Comparison of ENCODE assay signal across 18 cellular contexts in the genomic region with DNA sequence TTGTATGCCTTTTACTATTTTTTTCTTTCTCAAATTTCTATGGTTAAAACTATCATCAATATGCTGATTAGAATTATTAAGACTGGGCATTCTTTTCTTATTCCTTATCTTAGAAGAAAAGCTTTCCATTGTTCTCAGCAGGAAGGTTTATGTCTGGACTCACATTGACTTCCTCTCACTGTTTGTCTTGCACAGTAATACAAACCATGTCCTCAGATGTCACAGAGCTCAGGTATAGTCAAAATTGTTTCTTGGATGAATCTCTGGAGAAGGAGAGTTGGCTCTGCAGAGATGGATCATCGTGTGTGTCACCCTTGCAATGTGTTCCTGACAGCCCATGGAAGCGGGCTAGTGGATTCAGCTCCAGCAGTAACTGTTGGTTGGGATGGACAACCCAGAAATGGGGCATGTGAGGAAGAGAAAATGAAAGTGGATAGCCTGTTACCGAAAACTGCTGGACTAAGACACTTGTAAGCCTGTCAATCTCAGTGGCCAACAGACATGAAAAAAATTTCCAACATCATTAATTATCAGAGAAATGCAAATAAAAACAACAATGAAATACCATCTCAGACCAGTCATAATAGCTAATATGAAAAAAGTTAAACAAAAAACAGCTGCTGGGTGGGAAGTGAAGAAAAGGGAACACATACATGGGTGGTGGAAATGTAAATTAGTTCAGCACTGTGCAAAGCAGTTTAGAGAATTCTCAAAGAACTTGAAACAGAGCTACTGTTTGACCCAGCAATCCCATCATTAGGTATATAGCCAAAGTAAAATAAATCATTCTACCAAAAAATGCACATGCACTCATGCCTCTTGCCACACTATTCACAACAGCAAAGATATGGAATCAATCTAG.
A peak's percentile ranks its signal among the peaks of the same experiment; 100 is the strongest.
DNase-seq lines count a peak whose midpoint lies in the region; ATAC-seq, FAIRE-seq and TF ChIP-seq lines count a peak whose summit lies in the region.
"Had no signal": no experiment of that assay in that cellular context is flagged by ENCODE, and none has a peak within 500 bp of the region (broad histone marks: within the 10 kb centered on the region; RNA-seq: fewer than 3 reads in every experiment).

No MANE protein-coding gene starts in this region.

- peaks cover 11% of the 10 kb centered on the region for H3K4me1 Mint-ChIP-seq in activated naive CD4-positive, alpha-beta T cell treated with anti-CD3 and anti-CD28 coated beads, Interleukin-2, amount 10 ng/mL, durations not matched to agents 7 days and 5 days
- peaks cover 12 to 16% (median 14%) of the 10 kb centered on the region in 3 donors for H3K4me1 Mint-ChIP-seq in T-cell

- H3K4me3 Mint-ChIP-seq in activated naive CD4-positive, alpha-beta T cell treated with anti-CD3 and anti-CD28 coated beads, Interleukin-2, amount 10 ng/mL, durations not matched to agents 7 days and 5 days = peak overlapping the region; percentile 67
- H3K4me3 Mint-ChIP-seq in T-cell = peak overlapping the region; percentile 64 to 82 (median 75)

- H3K4me1 ChIP-seq in lower lobe of right lung (no peaks in the 10 kb centered on the region), right cardiac atrium (ENCODE audit: control insufficient read depth, insufficient read depth, low read length) (no peaks in the 10 kb centered on the region)

- no peak for TF ChIP-seq CTCF in lower lobe of right lung (IDR thresholded peaks at IDR 0.05)

- no peaks in the 10 kb centered on the region for H3K27me3 ChIP-seq in lower lobe of right lung (ENCODE audit: low read depth)
- no peaks in the 10 kb centered on the region for H3K27me3 ChIP-seq in right cardiac atrium (ENCODE audit: control insufficient read depth, insufficient read depth)

- ATAC-seq in T-cell (replicated peaks in 1 of 4) (peak in 2 of 4 experiments; percentile 33 to 42), lower lobe of right lung (no peak), right cardiac atrium (no peak)
- ATAC-seq: Panc1 had no signal

- WGBS in right cardiac atrium = 34% methylated on average over 3 of the region's 3 CpGs

- CTCF ChIA-PET in activated naive CD4-positive, alpha-beta T cell treated with anti-CD3 and anti-CD28 coated beads, Interleukin-2, amount 10 ng/mL, durations not matched to agents 7 days and 5 days (lab: Charles Lee) = interaction anchor here (1.1 to 1.9 kb wide), 8 partner anchors 9 to 216 kb away, joined by 3 to 8 read pairs (median 4); no protein-coding TSS in a partner anchor
- CTCF ChIA-PET in T-cell (lab: Charles Lee) = interaction anchor here in 1 of 2 donors (0.8 kb wide), 1 partner anchor 26 kb away, joined by 3 read pairs; no protein-coding TSS in a partner anchor

- DNase-seq in activated naive CD4-positive, alpha-beta T cell treated with anti-CD3 and anti-CD28 coated beads, Interleukin-2, amount 10 ng/mL, durations not matched to agents 7 days and 5 days = no peak
- DNase-seq in activated naive CD4-positive, alpha-beta T cell treated with anti-CD3 and anti-CD28 coated beads, Interleukin-2, amount 50 U/mL, for 16 hours = no peak
- DNase-seq in T-cell (no peak), lower lobe of right lung (no peak), cerebellar cortex (ENCODE audit: low spot score) (no peak), right cardiac atrium (no peak), NCI-H2171 (lab: John Stamatoyannopoulos, UW) (no peak), RCC 7860 (ENCODE audit: low spot score) (no peak)
- DNase-seq: activated CD4-positive, alpha-beta T cell treated with anti-CD3 and anti-CD28 coated beads for 4 hours; central memory CD4-positive, alpha-beta T cell; DND-41; mesenchymal stem cell; NCI-H146; NCI-H510A; occipital lobe; stimulated activated CD4-positive, alpha-beta T cell treated with anti-CD3 and anti-CD28 coated beads, Interleukin-4, amount 100 ng/mL, for 4 hours had no signal

- H3K36me3 Mint-ChIP-seq in activated naive CD4-positive, alpha-beta T cell treated with anti-CD3 and anti-CD28 coated beads, Interleukin-2, amount 10 ng/mL, durations not matched to agents 7 days and 5 days = no peaks in the 10 kb centered on the region
- no peaks in the 10 kb centered on the region for H3K36me3 Mint-ChIP-seq in T-cell

- intact Hi-C loops in lower lobe of right lung (cut with DNase I) = no loop called here
- intact Hi-C loops in right cardiac atrium (cut with DNase I) = no loop called here

- H3K36me3 ChIP-seq in lower lobe of right lung = no peaks in the 10 kb centered on the region

- peaks cover 2% of the 10 kb centered on the region for H3K9me3 Mint-ChIP-seq in activated naive CD4-positive, alpha-beta T cell treated with anti-CD3 and anti-CD28 coated beads, Interleukin-2, amount 10 ng/mL, durations not matched to agents 7 days and 5 days
- H3K9me3 Mint-ChIP-seq in T-cell = no peaks in the 10 kb centered on the region

- no peak overlapping the region for H3K27ac ChIP-seq in lower lobe of right lung
- no peak overlapping the region for H3K27ac ChIP-seq in right cardiac atrium (ENCODE audit: low read length)
- H3K27ac ChIP-seq: KMS-11 had no signal

- POLR2A ChIA-PET in T-cell (lab: Charles Lee) = interaction anchor here in 1 of 2 donors (0.6 to 0.7 kb wide), 2 partner anchors 10 to 25 kb away, joined by 3 read pairs; no protein-coding TSS in a partner anchor

- peak overlapping the region; percentile 28 for H3K4me3 ChIP-seq in lower lobe of right lung
- H3K4me3 ChIP-seq in right cardiac atrium (ENCODE audit: low read length) = no peak overlapping the region

- H3K27ac Mint-ChIP-seq in activated naive CD4-positive, alpha-beta T cell treated with anti-CD3 and anti-CD28 coated beads, Interleukin-2, amount 10 ng/mL, durations not matched to agents 7 days and 5 days = no peak overlapping the region
- peak overlapping the region; percentile 70 to 77 for H3K27ac Mint-ChIP-seq in T-cell

- H3K9me3 ChIP-seq in lower lobe of right lung (no peaks in the 10 kb centered on the region), right cardiac atrium (ENCODE audit: control insufficient read depth, low read length) (peaks cover 2% of the 10 kb centered on the region)

- H3K27me3 Mint-ChIP-seq in activated naive CD4-positive, alpha-beta T cell treated with anti-CD3 and anti-CD28 coated beads, Interleukin-2, amount 10 ng/mL, durations not matched to agents 7 days and 5 days = peaks cover 3% of the 10 kb centered on the region
- no peaks in the 10 kb centered on the region for H3K27me3 Mint-ChIP-seq in T-cell

- no peak for FAIRE-seq in RCC 7860 (lab: Jason Lieb, UNC)
